10 cellular contexts compared by ENCODE assay signal in the genomic region with DNA sequence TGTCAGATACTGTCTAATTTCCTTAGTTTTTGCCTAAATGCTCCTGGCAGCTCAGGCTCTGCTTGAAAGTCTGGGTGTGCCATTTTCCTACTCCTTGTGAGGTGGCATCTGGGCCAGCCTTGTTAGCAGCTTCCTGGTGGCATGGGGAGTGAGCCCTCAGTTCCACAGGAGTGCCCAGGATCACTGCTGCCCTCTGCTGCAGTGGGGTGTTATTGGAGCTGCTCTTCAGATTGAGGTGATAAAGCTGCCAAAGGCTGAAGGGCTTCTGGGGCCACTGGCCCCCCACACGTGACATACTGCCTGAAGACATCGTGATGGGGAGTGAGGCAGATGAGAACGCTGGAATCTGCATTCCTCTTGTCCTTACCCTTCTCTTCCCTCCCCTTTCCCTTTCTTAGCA. TPM values are rescaled to one million over a fixed set of nuclear protein-coding genes. Genes with fewer than 3 reads are reported as not detected.
DNase-seq lines count a peak whose midpoint lies in the region; ATAC-seq, FAIRE-seq and TF ChIP-seq lines count a peak whose summit lies in the region.
"Had no signal": no experiment of that assay in that cellular context is flagged by ENCODE, and none has a peak within 500 bp of the region (broad histone marks: within the 10 kb centered on the region; RNA-seq: fewer than 3 reads in every experiment).

No MANE protein-coding gene starts in this region.

- no peaks in the 10 kb centered on the region for H3K9me3 Mint-ChIP-seq in CD4-positive, CD25-positive, alpha-beta regulatory T cell
- no peaks in the 10 kb centered on the region for H3K9me3 Mint-ChIP-seq in activated T-helper 2 cell treated with anti-CD3 and anti-CD28 coated beads, Interferon-gamma antibody, Interleukin-2, Interleukin-4, amounts not matched to agents 10 μg/mL and 5 μg/mL and 100 μg/mL, durations not matched to agents 14 hours and 24 hours and 36 hours

- no peak for ATAC-seq in CD4-positive, CD25-positive, alpha-beta regulatory T cell (ENCODE audit: low read depth in 2 of 2)
- ATAC-seq in IMR-90 (ENCODE audit: low read depth) (peak; percentile 4; the same call in 1 of the 2 replicates), HepG2 (peak; percentile 17; the same call in 1 of the 3 replicates), HG03025 (IDR thresholded peaks at IDR 0.05; ENCODE audit: low FRiP score, unreplicated experiment) (no peak)

- H3K27ac ChIP-seq in CD4-positive, CD25-positive, alpha-beta regulatory T cell (ENCODE audit: insufficient read depth, low read length, poor library complexity, severe bottlenecking): no peak overlapping the region
- H3K27ac ChIP-seq in IMR-90 (ENCODE audit: insufficient read depth, low read length) (no peak overlapping the region), HepG2 (ENCODE audit: extremely low read length, insufficient read depth, low read length) (no peak overlapping the region), tibial nerve (no peak overlapping the region)

- TF ChIP-seq EP300 in HepG2 (IDR thresholded peaks at IDR 0.05; ENCODE audit: low read depth in 2 of 2, low read length in 2 of 2) (no peak), HepG2 (CRISPR knock-in tag; IDR thresholded peaks at IDR 0.05; ENCODE audit: borderline replicate concordance) (no peak), tibial nerve (IDR thresholded peaks at IDR 0.05) (no peak)

- no peak overlapping the region for H3K23ac ChIP-seq in IMR-90 (ENCODE audit: low read depth, low read length)

- CTCF ChIA-PET in IMR-90 (lab: Yijun Ruan, JAX) (no interaction called here), HepG2 (lab: Yijun Ruan, JAX; ENCODE audit: low intra/inter-chr PET ratio, low total read pairs) (no interaction called here)

- H2AK5ac ChIP-seq in IMR-90 (ENCODE audit: low read depth, low read length): no peak overlapping the region

- H3K4me1 Mint-ChIP-seq in CD4-positive, CD25-positive, alpha-beta regulatory T cell: peaks cover 0 to 6% (median 3%) of the 10 kb centered on the region in 4 donors
- H3K4me1 Mint-ChIP-seq in activated T-helper 2 cell treated with anti-CD3 and anti-CD28 coated beads, Interferon-gamma antibody, Interleukin-2, Interleukin-4, amounts not matched to agents 10 μg/mL and 5 μg/mL and 100 μg/mL, durations not matched to agents 14 hours and 24 hours and 36 hours (ENCODE audit: low read depth): peaks cover 9% of the 10 kb centered on the region

- H4K8ac ChIP-seq in IMR-90 (ENCODE audit: low read depth in 2 of 2, low read length in 2 of 2): peak overlapping the region in 1 of 2 experiments; percentile 12; a peak in 1 of 4 replicates

- POLR2A ChIA-PET in IMR-90 (lab: Charles Lee; ENCODE audit: unreplicated experiment) (no interaction called here), HepG2 (lab: Yijun Ruan, JAX) (interaction anchor here (1.1 to 1.5 kb wide), 4 partner anchors 9 to 35 kb away, joined by 3 to 5 read pairs (median 4); a partner anchor contains a TSS)

- 0 out of 2 replicates have a peak, but pooled peaks have one; percentile 0 for TF ChIP-seq POLR2A in IMR-90 (IDR thresholded peaks at IDR 0.05; ENCODE audit: low read depth, low read length)
- TF ChIP-seq POLR2A in HepG2 (IDR thresholded peaks at IDR 0.05; ENCODE audit: insufficient read depth in 1 of 2, low read depth in 2 of 2, low read length in 2 of 2): peak in 1 of 2 experiments; percentile 35; a peak in 1 of 4 replicates
- TF ChIP-seq POLR2A in tibial nerve (IDR thresholded peaks at IDR 0.05): no peak

- H3K27ac Mint-ChIP-seq in CD4-positive, CD25-positive, alpha-beta regulatory T cell: peak overlapping the region in 2 of 3 donors; percentile 31 to 89
- peak overlapping the region; percentile 34 for H3K27ac Mint-ChIP-seq in activated T-helper 2 cell treated with anti-CD3 and anti-CD28 coated beads, Interferon-gamma antibody, Interleukin-2, Interleukin-4, amounts not matched to agents 10 μg/mL and 5 μg/mL and 100 μg/mL, durations not matched to agents 14 hours and 24 hours and 36 hours

- H3K79me2 ChIP-seq in HepG2 (ENCODE audit: insufficient read depth, low read length): no peaks in the 10 kb centered on the region

- H3K9ac ChIP-seq in IMR-90 (ENCODE audit: low read depth, low read length) (no peak overlapping the region), HepG2 (ENCODE audit: insufficient read depth, low read depth, low read length) (no peak overlapping the region)

- peaks cover 95% of the 10 kb centered on the region for H3K36me3 ChIP-seq in CD4-positive, CD25-positive, alpha-beta regulatory T cell (ENCODE audit: control insufficient read depth, insufficient read depth, low read length)
- H3K36me3 ChIP-seq in IMR-90 (ENCODE audit: control insufficient read depth, insufficient read depth, low read length): peaks cover 54% of the 10 kb centered on the region
- peaks cover 24 to 81% of the 10 kb centered on the region in 2 experiments for H3K36me3 ChIP-seq in HepG2 (replicated peaks in 1 of 2; ENCODE audit: control insufficient read depth in 1 of 2, insufficient read depth in 2 of 2, low read length in 2 of 2)
- peaks cover 2 to 100% (median 31%) of the 10 kb centered on the region in 3 donors for H3K36me3 ChIP-seq in tibial nerve

- intact Hi-C loops in IMR-90 (cut with micrococcal nuclease) (no loop called here), HepG2 (cut with micrococcal nuclease; ENCODE audit: unreplicated experiment) (loop anchor here (5.0 to 10.0 kb wide), 2 partner anchors 113 to 201 kb away; no protein-coding TSS in a partner anchor)
- intact Hi-C loops in activated T-helper 2 cell treated with anti-CD3 and anti-CD28 coated beads, Interferon-gamma antibody, Interleukin-2, Interleukin-4, amounts not matched to agents 10 μg/mL and 5 μg/mL and 100 μg/mL, durations not matched to agents 14 hours and 24 hours and 36 hours (cut with micrococcal nuclease): no loop called here

- no TSS peak for BruUV-seq in IMR-90 (replicated peaks; lab: Mats Ljungman, UMichigan)
- BruUV-seq in HepG2 (replicated peaks; lab: Mats Ljungman, UMichigan): no TSS peak

- H3K18ac ChIP-seq in IMR-90 (ENCODE audit: low read depth, low read length): no peak overlapping the region

- H3K9me3 ChIP-seq in CD4-positive, CD25-positive, alpha-beta regulatory T cell (ENCODE audit: control insufficient read depth in 2 of 2, low read length in 2 of 2): no peaks in the 10 kb centered on the region
- H3K9me3 ChIP-seq in IMR-90 (ENCODE audit: control insufficient read depth, insufficient read depth, low read length): no peaks in the 10 kb centered on the region
- H3K9me3 ChIP-seq in HepG2 (ENCODE audit: low read length): no peaks in the 10 kb centered on the region
- no peaks in the 10 kb centered on the region for H3K9me3 ChIP-seq in tibial nerve

- no CpG with 5 or more reads among the region's 3 CpGs for WGBS in IMR-90 (ENCODE audit: extremely low coverage in 2 of 2, insufficient read length in 1 of 2), 2 experiments
- 97% methylated on average over 3 of the region's 3 CpGs for WGBS in HepG2 (ENCODE audit: low lambda C conversion rate)
- WGBS in tibial nerve, 2 donors: 69 to 78% methylated on average over 3 of the region's 3 CpGs

- no peak overlapping the region for H3K4ac ChIP-seq in IMR-90 (ENCODE audit: low read depth, low read length)

- no peak overlapping the region for H2BK15ac ChIP-seq in IMR-90 (ENCODE audit: low read depth, low read length)

- in situ Hi-C loops in IMR-90 (cut with MboI; ENCODE audit: low sequenced_read_pairs): no loop called here
- in situ Hi-C loops in HepG2 (cut with HindIII; ENCODE audit: extremely low pct_ligation_motif_present, low pct_unique_long_range_greater_than_20kb): loop anchor here (25.0 kb wide), 1 partner anchor 103 kb away; no protein-coding TSS in a partner anchor

- no peak overlapping the region for H2BK5ac ChIP-seq in IMR-90 (ENCODE audit: low read depth, low read length, poor library complexity, severe bottlenecking)

- no peak overlapping the region for H2BK120ac ChIP-seq in IMR-90 (ENCODE audit: low read depth, low read length)

- H3K4me1 ChIP-seq in CD4-positive, CD25-positive, alpha-beta regulatory T cell (ENCODE audit: control insufficient read depth, insufficient read depth, low read length, poor library complexity, severe bottlenecking): no peaks in the 10 kb centered on the region
- H3K4me1 ChIP-seq in IMR-90 (ENCODE audit: control insufficient read depth, insufficient read depth, low read length) (no peaks in the 10 kb centered on the region), HepG2 (ENCODE audit: insufficient read depth, low read length) (no peaks in the 10 kb centered on the region), tibial nerve (no peaks in the 10 kb centered on the region)

- H3K36me3 Mint-ChIP-seq in CD4-positive, CD25-positive, alpha-beta regulatory T cell: peaks cover 54% of the 10 kb centered on the region
- peaks cover 74% of the 10 kb centered on the region for H3K36me3 Mint-ChIP-seq in activated T-helper 2 cell treated with anti-CD3 and anti-CD28 coated beads, Interferon-gamma antibody, Interleukin-2, Interleukin-4, amounts not matched to agents 10 μg/mL and 5 μg/mL and 100 μg/mL, durations not matched to agents 14 hours and 24 hours and 36 hours (ENCODE audit: low read depth)

- FAIRE-seq in HepG2 (lab: Jason Lieb, UNC): no peak

- no peak overlapping the region for H3K14ac ChIP-seq in IMR-90 (replicated peaks; ENCODE audit: low read depth, low read length)

- H3K79me1 ChIP-seq in IMR-90 (ENCODE audit: low read depth in 1 of 2, low read length in 2 of 2): peaks cover 3 to 58% of the 10 kb centered on the region in 2 experiments; a peak in 3 of 4 replicates

- H3K27me3 Mint-ChIP-seq in CD4-positive, CD25-positive, alpha-beta regulatory T cell: no peaks in the 10 kb centered on the region
- H3K27me3 Mint-ChIP-seq in activated T-helper 2 cell treated with anti-CD3 and anti-CD28 coated beads, Interferon-gamma antibody, Interleukin-2, Interleukin-4, amounts not matched to agents 10 μg/mL and 5 μg/mL and 100 μg/mL, durations not matched to agents 14 hours and 24 hours and 36 hours (ENCODE audit: low read depth): no peaks in the 10 kb centered on the region

- no peak overlapping the region for H3K56ac ChIP-seq in IMR-90 (ENCODE audit: extremely low read depth, insufficient read depth, low read length)

- TF ChIP-seq RAD21 in IMR-90 (IDR thresholded peaks at IDR 0.05; ENCODE audit: low read length) (no peak), HepG2 (CRISPR knock-in tag; IDR thresholded peaks at IDR 0.05) (no peak)

- H3K9me1 ChIP-seq in IMR-90 (ENCODE audit: insufficient read depth, low read length): peaks cover 20% of the 10 kb centered on the region; the same call in 1 of the 2 replicates

- H3K4me2 ChIP-seq in IMR-90 (ENCODE audit: low read depth, low read length): no peak overlapping the region
- no peak overlapping the region for H3K4me2 ChIP-seq in HepG2 (ENCODE audit: low read depth, low read length)

- no peak overlapping the region for H3K4me3 ChIP-seq in CD4-positive, CD25-positive, alpha-beta regulatory T cell (ENCODE audit: low read depth, low read length)
- H3K4me3 ChIP-seq in IMR-90 (ENCODE audit: insufficient read depth, low read depth, low read length): no peak overlapping the region
- H3K4me3 ChIP-seq in HepG2 (replicated peaks in 1 of 3; ENCODE audit: insufficient read depth in 1 of 3, low read depth in 2 of 3, low read length in 3 of 3): no peak overlapping the region
- H3K4me3 ChIP-seq in tibial nerve: no peak overlapping the region

- TF ChIP-seq CTCF in IMR-90 (conservative IDR thresholded peaks at IDR 0.05; ENCODE audit: low read depth, low read length): peak; percentile 16; the same call in 1 of the 2 replicates
- 0 out of 2 replicates have a peak, but pooled peaks have one; percentile 18 for TF ChIP-seq CTCF in HepG2 (CRISPR knock-in tag; IDR thresholded peaks at IDR 0.05)
- no peak for TF ChIP-seq CTCF in tibial nerve (IDR thresholded peaks at IDR 0.05)

- H3K27me3 ChIP-seq in CD4-positive, CD25-positive, alpha-beta regulatory T cell (ENCODE audit: control insufficient read depth, insufficient read depth, low read length): no peaks in the 10 kb centered on the region
- H3K27me3 ChIP-seq in IMR-90 (ENCODE audit: control insufficient read depth, insufficient read depth, low read length) (no peaks in the 10 kb centered on the region), HepG2 (ENCODE audit: control insufficient read depth in 1 of 2, insufficient read depth in 2 of 2, low read length in 2 of 2) (no peaks in the 10 kb centered on the region), tibial nerve (no peaks in the 10 kb centered on the region)

- H4K91ac ChIP-seq in IMR-90 (ENCODE audit: insufficient read depth, low read depth, low read length): no peak overlapping the region

- peak in 2 of 3 donors; percentile 15 to 26 for DNase-seq in CD4-positive, CD25-positive, alpha-beta regulatory T cell
- DNase-seq in IMR-90 (no peak), HepG2 (ENCODE audit: low spot score) (no peak), tibial nerve (ENCODE audit: low spot score in 2 of 2) (no peak), HuH-7.5 (ENCODE audit: low spot score) (no peak)
- DNase-seq in activated T-helper 2 cell treated with anti-CD3 and anti-CD28 coated beads, Interferon-gamma antibody, Interleukin-2, Interleukin-4, amounts not matched to agents 10 μg/mL and 5 μg/mL and 100 μg/mL, durations not matched to agents 14 hours and 24 hours and 36 hours (ENCODE audit: low spot score): no peak
- DNase-seq in activated CD4-positive, alpha-beta T cell treated with anti-CD3 and anti-CD28 coated beads, Interleukin-2, amount 50 U/mL, for 4 hours: no peak
- DNase-seq: NCI-H1436 treated with DMSO at 0.1 percent for 48 hours; stimulated activated CD8-positive, alpha-beta memory T cell treated with anti-CD3 and anti-CD28 coated beads, Interleukin-4, amount 100 ng/mL, for 48 hours had no signal

- no peak overlapping the region for H2AK9ac ChIP-seq in IMR-90 (replicated peaks; ENCODE audit: low read depth, low read length, poor library complexity)

- H2AFZ ChIP-seq in IMR-90 (replicated peaks; ENCODE audit: low read length, poor library complexity) (no peak overlapping the region), HepG2 (ENCODE audit: low read length) (no peak overlapping the region)

- no peak overlapping the region for H2BK20ac ChIP-seq in IMR-90 (ENCODE audit: low read depth, low read length)

- H4K20me1 ChIP-seq in IMR-90 (ENCODE audit: insufficient read depth, low read length) (peaks cover 56% of the 10 kb centered on the region), HepG2 (ENCODE audit: insufficient read depth, low read length) (no peaks in the 10 kb centered on the region)

- dilution Hi-C loops in IMR-90 (cut with HindIII; ENCODE audit: low sequenced_read_pairs, unreplicated experiment): no loop called here

- no peak overlapping the region for H4K5ac ChIP-seq in IMR-90 (ENCODE audit: low read depth, low read length)

- H3K4me3 Mint-ChIP-seq in CD4-positive, CD25-positive, alpha-beta regulatory T cell: no peak overlapping the region
- H3K4me3 Mint-ChIP-seq in activated T-helper 2 cell treated with anti-CD3 and anti-CD28 coated beads, Interferon-gamma antibody, Interleukin-2, Interleukin-4, amounts not matched to agents 10 μg/mL and 5 μg/mL and 100 μg/mL, durations not matched to agents 14 hours and 24 hours and 36 hours (ENCODE audit: low read depth): no peak overlapping the region

RNA-seq across cellular contexts. Expression of a gene that starts 27.4 kb away (rescaled TPM):
- 173 TPM for total RNA-seq in CD4-positive, CD25-positive, alpha-beta regulatory T cell
- 10 to 100 TPM in 3 of 4 donors, 1 to 10 TPM in 1; 9.2 to 11.6 (median 10.8) TPM for polyA plus RNA-seq in CD4-positive, CD25-positive, alpha-beta regulatory T cell
- total RNA-seq in IMR-90 (2012; rRNA removed) (6.1 and 13.3 TPM in 2 replicates), HepG2 (2016; rRNA removed; fragmentation: Illumina TruSeq; extraction: Trizol) (31.9 and 68.8 TPM in 2 replicates), tibial nerve (10 to 100 TPM; 45.7 to 73.9 (median 59.3) TPM)
- polyA plus RNA-seq in IMR-90 (2012; rRNA removed) (12.4 and 13.6 TPM in 2 replicates), HepG2 (2011; rRNA removed) (58.6 and 65.9 TPM in 2 replicates)
- 1.8 and 2.2 TPM in 2 replicates for polyA plus RNA-seq in IMR-90 (2012; cell fraction: cytosol; rRNA removed)
- polyA plus RNA-seq in IMR-90 (2012; cell fraction: nucleus; rRNA removed; ENCODE audit: low replicate concordance): 8.1 and 70.7 TPM in 2 replicates
- total RNA-seq in activated T-helper 2 cell treated with anti-CD3 and anti-CD28 coated beads, Interferon-gamma antibody, Interleukin-2, Interleukin-4, amounts not matched to agents 10 μg/mL and 5 μg/mL and 100 μg/mL, durations not matched to agents 14 hours and 24 hours and 36 hours: 44.9 and 45.2 TPM in 2 replicates
- 28.2 and 32.1 TPM in 2 replicates for total RNA-seq in HepG2 (2016; cell fraction: cytosol; rRNA removed; fragmentation: Illumina TruSeq; extraction: Trizol; ENCODE audit: low read depth)
- total RNA-seq in HepG2 (2016; cell fraction: insoluble cytoplasmic fraction; rRNA removed; fragmentation: Illumina TruSeq; extraction: Trizol): 34.8 and 63.6 TPM in 2 replicates
- total RNA-seq in HepG2 (2016; cell fraction: membrane; rRNA removed; fragmentation: Illumina TruSeq; extraction: Trizol): 29.6 and 34.9 TPM in 2 replicates
- 128 and 149 TPM in 2 replicates for total RNA-seq in HepG2 (2016; cell fraction: nucleus; rRNA removed; fragmentation: Illumina TruSeq; extraction: Trizol)
- 11.6 and 14.3 TPM in 2 replicates for polyA plus RNA-seq in HepG2 (2011; cell fraction: cytosol; rRNA removed)
- polyA plus RNA-seq in HepG2 (2011; cell fraction: nucleus; rRNA removed): 128 and 136 TPM in 2 replicates
- polyA plus RNA-seq in HepG2 (2012): 42.4 and 43.9 TPM in 2 replicates
- 9.9 and 10.0 TPM in 2 replicates for polyA plus RNA-seq in HepG2 (2016; cell fraction: cytosol; fragmentation: Illumina TruSeq; extraction: Trizol; ENCODE audit: low read depth)
- 31.3 and 31.7 TPM in 2 replicates for polyA plus RNA-seq in HepG2 (2016; cell fraction: insoluble cytoplasmic fraction; fragmentation: Illumina TruSeq; extraction: Trizol; ENCODE audit: low read depth)
- polyA plus RNA-seq in HepG2 (2016; cell fraction: membrane; fragmentation: Illumina TruSeq; extraction: Trizol; ENCODE audit: low read depth): 16.6 and 17.0 TPM in 2 replicates
- 274 and 290 TPM in 2 replicates for polyA plus RNA-seq in HepG2 (2016; cell fraction: nucleus; fragmentation: Illumina TruSeq; extraction: Trizol; ENCODE audit: insufficient read depth, low read depth)
- polyA minus RNA-seq in HepG2 (2011; rRNA and poly(A)+ RNA removed; ENCODE audit: low replicate concordance): 37.3 and 40.5 TPM in 2 replicates
- polyA minus RNA-seq in HepG2 (2011; cell fraction: cytosol; rRNA and poly(A)+ RNA removed): 13.0 and 13.9 TPM in 2 replicates
- 201 and 240 TPM in 2 replicates for polyA minus RNA-seq in HepG2 (2011; cell fraction: nucleus; rRNA and poly(A)+ RNA removed)

RNA-seq across cellular contexts. Expression of a gene that starts 28.1 kb away (rescaled TPM):
- total RNA-seq in CD4-positive, CD25-positive, alpha-beta regulatory T cell: 2,976 TPM
- polyA plus RNA-seq in CD4-positive, CD25-positive, alpha-beta regulatory T cell: 1,000 to 10,000 TPM in 3 of 4 donors, 100 to 1,000 TPM in 1; 887 to 1,222 (median 1,070) TPM
- total RNA-seq in IMR-90 (2012; rRNA removed): 253 and 330 TPM in 2 replicates
- polyA plus RNA-seq in IMR-90 (2012; rRNA removed): 781 and 848 TPM in 2 replicates
- 975 and 1,133 TPM in 2 replicates for polyA plus RNA-seq in IMR-90 (2012; cell fraction: cytosol; rRNA removed)
- 2,426 and 5,868 TPM in 2 replicates for polyA plus RNA-seq in IMR-90 (2012; cell fraction: nucleus; rRNA removed; ENCODE audit: low replicate concordance)
- total RNA-seq in activated T-helper 2 cell treated with anti-CD3 and anti-CD28 coated beads, Interferon-gamma antibody, Interleukin-2, Interleukin-4, amounts not matched to agents 10 μg/mL and 5 μg/mL and 100 μg/mL, durations not matched to agents 14 hours and 24 hours and 36 hours: 899 and 902 TPM in 2 replicates
- 503 and 539 TPM in 2 replicates for total RNA-seq in HepG2 (2016; rRNA removed; fragmentation: Illumina TruSeq; extraction: Trizol)
- 84.1 and 89.7 TPM in 2 replicates for total RNA-seq in HepG2 (2016; cell fraction: cytosol; rRNA removed; fragmentation: Illumina TruSeq; extraction: Trizol; ENCODE audit: low read depth)
- total RNA-seq in HepG2 (2016; cell fraction: insoluble cytoplasmic fraction; rRNA removed; fragmentation: Illumina TruSeq; extraction: Trizol): 489 and 528 TPM in 2 replicates
- total RNA-seq in HepG2 (2016; cell fraction: membrane; rRNA removed; fragmentation: Illumina TruSeq; extraction: Trizol): 116 and 157 TPM in 2 replicates
- 878 and 919 TPM in 2 replicates for total RNA-seq in HepG2 (2016; cell fraction: nucleus; rRNA removed; fragmentation: Illumina TruSeq; extraction: Trizol)
- polyA plus RNA-seq in HepG2 (2011; rRNA removed): 622 and 684 TPM in 2 replicates
- polyA plus RNA-seq in HepG2 (2011; cell fraction: cytosol; rRNA removed): 569 and 613 TPM in 2 replicates
- 1,237 and 1,431 TPM in 2 replicates for polyA plus RNA-seq in HepG2 (2011; cell fraction: nucleus; rRNA removed)
- 388 and 421 TPM in 2 replicates for polyA plus RNA-seq in HepG2 (2012)
- 39.4 and 49.0 TPM in 2 replicates for polyA plus RNA-seq in HepG2 (2016; cell fraction: cytosol; fragmentation: Illumina TruSeq; extraction: Trizol; ENCODE audit: low read depth)
- 620 and 627 TPM in 2 replicates for polyA plus RNA-seq in HepG2 (2016; cell fraction: insoluble cytoplasmic fraction; fragmentation: Illumina TruSeq; extraction: Trizol; ENCODE audit: low read depth)
- polyA plus RNA-seq in HepG2 (2016; cell fraction: membrane; fragmentation: Illumina TruSeq; extraction: Trizol; ENCODE audit: low read depth): 60.1 and 80.5 TPM in 2 replicates
- polyA plus RNA-seq in HepG2 (2016; cell fraction: nucleus; fragmentation: Illumina TruSeq; extraction: Trizol; ENCODE audit: insufficient read depth, low read depth): 1,021 and 1,036 TPM in 2 replicates
- 1,158 and 1,526 TPM in 2 replicates for polyA minus RNA-seq in HepG2 (2011; rRNA and poly(A)+ RNA removed; ENCODE audit: low replicate concordance)
- 501 and 518 TPM in 2 replicates for polyA minus RNA-seq in HepG2 (2011; cell fraction: cytosol; rRNA and poly(A)+ RNA removed)
- 2,012 and 2,066 TPM in 2 replicates for polyA minus RNA-seq in HepG2 (2011; cell fraction: nucleus; rRNA and poly(A)+ RNA removed)
- total RNA-seq in tibial nerve: 100 to 1,000 TPM; 471 to 820 (median 648) TPM

RNA-seq across cellular contexts. Expression of a gene that starts 37.3 kb away (rescaled TPM):
- 49.3 TPM for total RNA-seq in CD4-positive, CD25-positive, alpha-beta regulatory T cell
- 10 to 100 TPM; 10.2 to 11.1 (median 10.2) TPM for polyA plus RNA-seq in CD4-positive, CD25-positive, alpha-beta regulatory T cell
- total RNA-seq in IMR-90 (2012; rRNA removed) (7.0 and 9.2 TPM in 2 replicates), HepG2 (2016; rRNA removed; fragmentation: Illumina TruSeq; extraction: Trizol) (16.2 and 25.5 TPM in 2 replicates), tibial nerve (10 to 100 TPM in 2 of 4 donors, 1 to 10 TPM in 2; 5.9 to 17.1 (median 10.3) TPM)
- polyA plus RNA-seq in IMR-90 (2012; rRNA removed) (6.6 and 7.7 TPM in 2 replicates), HepG2 (2011; rRNA removed) (19.6 and 21.1 TPM in 2 replicates)
- polyA plus RNA-seq in IMR-90 (2012; cell fraction: cytosol; rRNA removed): 1.7 and 3.1 TPM in 2 replicates
- polyA plus RNA-seq in IMR-90 (2012; cell fraction: nucleus; rRNA removed; ENCODE audit: low replicate concordance): 5.9 and 26.6 TPM in 2 replicates
- total RNA-seq in activated T-helper 2 cell treated with anti-CD3 and anti-CD28 coated beads, Interferon-gamma antibody, Interleukin-2, Interleukin-4, amounts not matched to agents 10 μg/mL and 5 μg/mL and 100 μg/mL, durations not matched to agents 14 hours and 24 hours and 36 hours: 29.6 and 33.8 TPM in 2 replicates
- 6.2 and 6.5 TPM in 2 replicates for total RNA-seq in HepG2 (2016; cell fraction: cytosol; rRNA removed; fragmentation: Illumina TruSeq; extraction: Trizol; ENCODE audit: low read depth)
- total RNA-seq in HepG2 (2016; cell fraction: insoluble cytoplasmic fraction; rRNA removed; fragmentation: Illumina TruSeq; extraction: Trizol): 17.1 and 25.1 TPM in 2 replicates
- 4.8 and 7.5 TPM in 2 replicates for total RNA-seq in HepG2 (2016; cell fraction: membrane; rRNA removed; fragmentation: Illumina TruSeq; extraction: Trizol)
- 40.2 and 43.9 TPM in 2 replicates for total RNA-seq in HepG2 (2016; cell fraction: nucleus; rRNA removed; fragmentation: Illumina TruSeq; extraction: Trizol)
- 7.1 and 7.7 TPM in 2 replicates for polyA plus RNA-seq in HepG2 (2011; cell fraction: cytosol; rRNA removed)
- polyA plus RNA-seq in HepG2 (2011; cell fraction: nucleus; rRNA removed): 33.9 and 48.5 TPM in 2 replicates
- 20.6 and 26.0 TPM in 2 replicates for polyA plus RNA-seq in HepG2 (2012)
- polyA plus RNA-seq in HepG2 (2016; cell fraction: cytosol; fragmentation: Illumina TruSeq; extraction: Trizol; ENCODE audit: low read depth): 1.7 and 1.9 TPM in 2 replicates
- polyA plus RNA-seq in HepG2 (2016; cell fraction: insoluble cytoplasmic fraction; fragmentation: Illumina TruSeq; extraction: Trizol; ENCODE audit: low read depth): 15.7 and 18.4 TPM in 2 replicates
- polyA plus RNA-seq in HepG2 (2016; cell fraction: membrane; fragmentation: Illumina TruSeq; extraction: Trizol; ENCODE audit: low read depth): 2.1 and 3.4 TPM in 2 replicates
- polyA plus RNA-seq in HepG2 (2016; cell fraction: nucleus; fragmentation: Illumina TruSeq; extraction: Trizol; ENCODE audit: insufficient read depth, low read depth): 81.7 and 89.2 TPM in 2 replicates
- polyA minus RNA-seq in HepG2 (2011; rRNA and poly(A)+ RNA removed; ENCODE audit: low replicate concordance): 8.5 and 12.3 TPM in 2 replicates
- polyA minus RNA-seq in HepG2 (2011; cell fraction: cytosol; rRNA and poly(A)+ RNA removed): 3.9 and 5.4 TPM in 2 replicates
- polyA minus RNA-seq in HepG2 (2011; cell fraction: nucleus; rRNA and poly(A)+ RNA removed): 61.8 and 78.0 TPM in 2 replicates

Comparison
In these comparisons a context has a peak if more than half of its experiments do, and no peak if none do; other contexts are left out.
1. ATAC-seq: peak in IMR-90 (single experiment) and HepG2 (single experiment); none in CD4-positive, CD25-positive, alpha-beta regulatory T cell (0 of 2) and HG03025 (single experiment).
2. DNase-seq: peak in CD4-positive, CD25-positive, alpha-beta regulatory T cell (2 of 3); none in IMR-90 (single experiment), activated T-helper 2 cell treated with anti-CD3 and anti-CD28 coated beads, Interferon-gamma antibody, Interleukin-2, Interleukin-4, amounts not matched to agents 10 μg/mL and 5 μg/mL and 100 μg/mL, durations not matched to agents 14 hours and 24 hours and 36 hours (single experiment), HepG2 (single experiment), tibial nerve (0 of 2), activated CD4-positive, alpha-beta T cell treated with anti-CD3 and anti-CD28 coated beads, Interleukin-2, amount 50 U/mL, for 4 hours (0 of 2) and HuH-7.5 (single experiment).
3. CTCF ChIP-seq: peak in IMR-90 (single experiment) and HepG2 (single experiment); none in tibial nerve (0 of 5).